ENCODE assay signal across 8 cellular contexts in the genomic region with DNA sequence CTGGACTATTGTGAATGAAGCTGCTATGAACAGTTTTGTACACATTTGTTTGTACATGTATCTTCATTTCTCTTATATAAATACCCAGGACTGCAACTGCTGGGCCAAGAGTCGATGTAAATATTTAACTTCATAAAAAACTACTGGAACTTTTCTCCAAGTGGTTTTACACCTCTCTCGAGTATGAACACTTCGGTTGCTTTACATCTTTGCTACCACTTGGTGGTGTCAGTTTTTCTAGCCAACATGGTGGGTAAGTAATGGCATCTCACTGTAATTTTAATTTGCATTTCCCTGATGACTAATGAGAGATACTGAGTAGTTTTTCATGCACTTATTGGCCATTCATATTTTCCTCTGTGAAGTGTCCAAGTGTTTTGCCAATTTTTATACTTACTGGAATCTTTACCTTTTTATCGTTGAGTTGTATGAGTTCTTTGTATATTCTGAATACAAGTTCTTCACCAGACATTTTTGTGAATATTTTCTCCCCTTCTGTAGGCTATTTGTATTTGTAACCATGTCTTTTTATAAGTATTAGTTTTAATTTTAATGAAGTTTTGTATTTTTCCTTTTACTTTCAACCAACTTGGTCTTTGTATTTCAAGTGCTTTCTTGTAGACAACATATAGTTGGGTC. TPM values are rescaled to one million over a fixed set of nuclear protein-coding genes. Genes with fewer than 3 reads are reported as not detected.
DNase-seq lines count a peak whose midpoint lies in the region; ATAC-seq and TF ChIP-seq lines count a peak whose summit lies in the region.

No MANE protein-coding gene starts in this region.

- no peaks in the 10 kb centered on the region for H3K27me3 ChIP-seq in A673 (replicated peaks; ENCODE audit: insufficient read depth, low read depth, low read length, poor library complexity)
- no peaks in the 10 kb centered on the region for H3K27me3 ChIP-seq in body of pancreas

- no peak for TF ChIP-seq POLR2A in body of pancreas (IDR thresholded peaks at IDR 0.05)

- DNase-seq in A673 (ENCODE audit: low spot score) (peak; percentile 64), GM10248 (ENCODE audit: extremely low spot score) (peak; percentile 35), HuH-7 (ENCODE audit: low spot score) (peak; percentile 16), kidney glomerular epithelial cell (lab: John Stamatoyannopoulos, UW) (peak; percentile 28), body of pancreas (no peak)
- DNase-seq in activated naive CD4-positive, alpha-beta T cell (lab: John Stamatoyannopoulos, UW) = no peak

- H3K4me1 ChIP-seq in A673 (ENCODE audit: insufficient read depth, low read length, poor library complexity, severe bottlenecking) (no peaks in the 10 kb centered on the region), body of pancreas (peaks cover 11% of the 10 kb centered on the region)

- H3K9me3 ChIP-seq in A673 (ENCODE audit: low read depth, low read length, poor library complexity, severe bottlenecking) (no peaks in the 10 kb centered on the region), body of pancreas (no peaks in the 10 kb centered on the region)

- ATAC-seq in HG02840 (IDR thresholded peaks at IDR 0.05; ENCODE audit: low FRiP score, unreplicated experiment) (no peak), body of pancreas (no peak)

- TF ChIP-seq CTCF in A673 (conservative IDR thresholded peaks at IDR 0.05; ENCODE audit: low read depth, low read length) (peak; percentile 61), GM10248 (IDR thresholded peaks at IDR 0.05; ENCODE audit: control extremely low read depth, extremely low read depth, low read depth, missing control alignments) (peak; percentile 36), VCaP (conservative IDR thresholded peaks at IDR 0.05) (peak; percentile 74), body of pancreas (IDR thresholded peaks at IDR 0.05) (peak in 3 of 7 experiments; percentile 8 to 32 (median 22))

- H3K4me3 ChIP-seq in A673 (ENCODE audit: low read depth, low read length, poor library complexity, severe bottlenecking) (no peak overlapping the region), body of pancreas (no peak overlapping the region)

- CTCF ChIA-PET in A673 (lab: Charles Lee) = interaction anchor here (0.5 to 1.2 kb wide), 2 partner anchors 16 to 36 kb away, joined by 3 to 8 read pairs; no protein-coding TSS in a partner anchor
- CTCF ChIA-PET in GM10248 (lab: Yijun Ruan, JAX) = interaction anchor here (0.7 to 1.2 kb wide), 4 partner anchors 8 to 128 kb away, joined by 3 to 8 read pairs (median 4); no protein-coding TSS in a partner anchor

- WGBS in body of pancreas, 2 donors = 59 to 61% methylated on average over 4 of the region's 4 CpGs

- no peaks in the 10 kb centered on the region for H3K36me3 ChIP-seq in A673 (ENCODE audit: insufficient read depth, low read length, poor library complexity, severe bottlenecking)
- H3K36me3 ChIP-seq in body of pancreas (replicated peaks in 1 of 2; ENCODE audit: insufficient read depth in 1 of 2, low read depth in 2 of 2) = no peaks in the 10 kb centered on the region

- intact Hi-C loops in A673 (cut with micrococcal nuclease; ENCODE audit: unreplicated experiment) = no loop called here
- intact Hi-C loops in body of pancreas (cut with DNase I) = no loop called here

- H3K27ac ChIP-seq in A673 (ENCODE audit: low read depth, low read length, poor library complexity, severe bottlenecking) (no peak overlapping the region), VCaP (no peak overlapping the region), body of pancreas (no peak overlapping the region)

- BruUV-seq in A673 (replicated peaks; lab: Mats Ljungman, UMichigan) = no TSS peak

- POLR2A ChIA-PET in A673 (lab: Charles Lee; ENCODE audit: low non-redundant PET) (no interaction called here), GM10248 (lab: Yijun Ruan, JAX) (no interaction called here)

RNA-seq across cellular contexts. Expression of gene PCOLCE2, which starts 44.4 kb away (rescaled TPM):
- total RNA-seq in A673 (2021) = 5.0 and 6.4 TPM in 2 replicates
- total RNA-seq in body of pancreas = 10 to 100 TPM in 1 of 2 donors, 1 to 10 TPM in 1; 1.6 to 41.5 TPM

Comparison
In these comparisons a context has a peak if more than half of its experiments do, and no peak if none do; other contexts are left out.
1. DNase-seq: peak in A673 (single experiment), GM10248 (single experiment), HuH-7 (single experiment) and kidney glomerular epithelial cell (single experiment); none in activated naive CD4-positive, alpha-beta T cell (0 of 4) and body of pancreas (0 of 4).